ENCODE assay signal across 1 cellular context in the genomic region with DNA sequence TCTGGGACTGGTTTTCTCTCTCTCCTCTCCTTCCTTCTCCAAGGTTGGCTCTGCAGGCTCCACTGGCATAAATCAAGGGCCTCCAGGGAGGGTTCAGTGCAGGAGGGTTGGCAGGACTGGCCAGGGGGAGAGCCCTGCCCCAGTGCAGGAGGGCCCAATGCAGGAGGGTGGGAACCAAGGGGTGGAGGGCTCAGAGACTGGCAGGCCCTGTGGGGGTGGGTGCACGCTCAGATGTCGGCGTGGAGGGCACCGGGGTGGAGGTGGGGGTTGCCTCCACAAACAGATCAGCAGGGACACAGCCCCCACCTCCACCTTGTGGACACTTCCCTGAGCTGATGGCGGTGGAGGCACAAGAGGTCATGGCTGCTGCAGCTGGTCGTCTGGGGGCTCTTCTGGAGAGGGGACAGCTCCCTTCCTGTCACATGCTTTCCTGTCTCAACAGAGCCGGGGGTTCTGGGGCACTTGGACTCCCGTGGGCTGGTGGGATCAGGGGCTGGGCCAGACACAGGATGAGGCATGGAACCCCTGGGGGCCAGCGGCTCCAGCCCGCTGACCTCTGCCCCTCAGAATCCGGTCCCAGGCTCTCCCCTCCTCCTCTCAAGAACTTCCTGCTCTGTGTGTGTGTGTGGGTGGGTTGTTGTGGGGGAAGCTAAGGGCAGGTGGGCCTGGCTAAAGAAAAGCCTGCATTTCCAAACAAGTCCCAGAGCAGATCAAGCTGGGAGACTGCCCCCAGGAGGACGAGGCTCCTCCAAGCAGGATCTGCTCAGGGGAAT.
TF ChIP-seq lines count a peak whose summit lies in the region.

No MANE protein-coding gene starts in this region.

TF ChIP-seq in HepG2, 621 proteins besides CTCF, POLR2A, EP300 and RAD21 (continued from another document and continues in another):
- TF ChIP-seq EEA1 (CRISPR knock-in tag; IDR thresholded peaks at IDR 0.05; ENCODE audit: borderline replicate concordance): no peak; the same call in 1 of the 2 replicates
- peak; percentile 70 for TF ChIP-seq NAIF1 (CRISPR knock-in tag; IDR thresholded peaks at IDR 0.05; ENCODE audit: borderline replicate concordance)
- TF ChIP-seq ZNF10 (CRISPR knock-in tag; IDR thresholded peaks at IDR 0.05; ENCODE audit: borderline replicate concordance, low read depth): no peak
- TF ChIP-seq PCBP2 (optimal IDR thresholded peaks at IDR 0.05; ENCODE audit: low read depth, low read length, poor library complexity, severe bottlenecking): no peak
- TF ChIP-seq ZNF383 (CRISPR knock-in tag; IDR thresholded peaks at IDR 0.05; ENCODE audit: borderline replicate concordance): no peak
- TF ChIP-seq TAF1 (CRISPR knock-in tag; IDR thresholded peaks at IDR 0.05): peak; percentile 29
- no peak for TF ChIP-seq NR3C1 (CRISPR knock-in tag; IDR thresholded peaks at IDR 0.05)
- peak; percentile 44; the same call in 1 of the 2 replicates for TF ChIP-seq ZBTB38 (CRISPR knock-in tag; IDR thresholded peaks at IDR 0.05)
- no peak for TF ChIP-seq ZNF3 (CRISPR knock-in tag; IDR thresholded peaks at IDR 0.05)
- TF ChIP-seq, protein P1, sequence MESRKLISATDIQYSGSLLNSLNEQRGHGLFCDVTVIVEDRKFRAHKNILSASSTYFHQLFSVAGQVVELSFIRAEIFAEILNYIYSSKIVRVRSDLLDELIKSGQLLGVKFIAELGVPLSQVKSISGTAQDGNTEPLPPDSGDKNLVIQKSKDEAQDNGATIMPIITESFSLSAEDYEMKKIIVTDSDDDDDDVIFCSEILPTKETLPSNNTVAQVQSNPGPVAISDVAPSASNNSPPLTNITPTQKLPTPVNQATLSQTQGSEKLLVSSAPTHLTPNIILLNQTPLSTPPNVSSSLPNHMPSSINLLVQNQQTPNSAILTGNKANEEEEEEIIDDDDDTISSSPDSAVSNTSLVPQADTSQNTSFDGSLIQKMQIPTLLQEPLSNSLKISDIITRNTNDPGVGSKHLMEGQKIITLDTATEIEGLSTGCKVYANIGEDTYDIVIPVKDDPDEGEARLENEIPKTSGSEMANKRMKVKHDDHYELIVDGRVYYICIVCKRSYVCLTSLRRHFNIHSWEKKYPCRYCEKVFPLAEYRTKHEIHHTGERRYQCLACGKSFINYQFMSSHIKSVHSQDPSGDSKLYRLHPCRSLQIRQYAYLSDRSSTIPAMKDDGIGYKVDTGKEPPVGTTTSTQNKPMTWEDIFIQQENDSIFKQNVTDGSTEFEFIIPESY (CRISPR knock-in tag; IDR thresholded peaks at IDR 0.05): no peak
- TF ChIP-seq PAWR (CRISPR knock-in tag; IDR thresholded peaks at IDR 0.05; ENCODE audit: borderline replicate concordance): no peak
- no peak for TF ChIP-seq FOSL1 (CRISPR knock-in tag; IDR thresholded peaks at IDR 0.05; ENCODE audit: borderline replicate concordance)
- TF ChIP-seq KMT2A (CRISPR knock-in tag; IDR thresholded peaks at IDR 0.05): peak; percentile 55; the same call in 1 of the 2 replicates
- TF ChIP-seq, protein P2, sequence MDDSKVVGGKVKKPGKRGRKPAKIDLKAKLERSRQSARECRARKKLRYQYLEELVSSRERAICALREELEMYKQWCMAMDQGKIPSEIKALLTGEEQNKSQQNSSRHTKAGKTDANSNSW (CRISPR knock-in tag; IDR thresholded peaks at IDR 0.05; ENCODE audit: borderline replicate concordance): no peak
- TF ChIP-seq MAF1 (CRISPR knock-in tag; IDR thresholded peaks at IDR 0.05; ENCODE audit: borderline replicate concordance): no peak
- no peak for TF ChIP-seq PRPF4 (IDR thresholded peaks at IDR 0.05; ENCODE audit: low read depth, low read length, poor library complexity, severe bottlenecking)
- TF ChIP-seq KLF11 (CRISPR knock-in tag; IDR thresholded peaks at IDR 0.05): no peak; the same call in 1 of the 2 replicates
- TF ChIP-seq TOPORS (CRISPR knock-in tag; IDR thresholded peaks at IDR 0.05): peak; percentile 85
- TF ChIP-seq ZNF292 (CRISPR knock-in tag; IDR thresholded peaks at IDR 0.05; ENCODE audit: borderline replicate concordance, low read depth): peak; percentile 53; the same call in 1 of the 2 replicates
- TF ChIP-seq ATRX (CRISPR knock-in tag; IDR thresholded peaks at IDR 0.05; ENCODE audit: borderline replicate concordance): no peak
- TF ChIP-seq MED1 (CRISPR knock-in tag; IDR thresholded peaks at IDR 0.05): peak; percentile 59
- no peak for TF ChIP-seq RBM39 (IDR thresholded peaks at IDR 0.05; ENCODE audit: low read depth, low read length, poor library complexity, severe bottlenecking)
- TF ChIP-seq ZNF263 (CRISPR knock-in tag; IDR thresholded peaks at IDR 0.05): 0 out of 2 replicates have a peak, but pooled peaks have one; percentile 38
- TF ChIP-seq ZNF652 (CRISPR knock-in tag; IDR thresholded peaks at IDR 0.05; ENCODE audit: borderline replicate concordance, low read depth): no peak
- no peak; the same call in 2 of the 3 replicates for TF ChIP-seq MXI1 (IDR thresholded peaks at IDR 0.05; ENCODE audit: borderline replicate concordance, low read depth, low read length)
- TF ChIP-seq GABPA (IDR thresholded peaks at IDR 0.05; ENCODE audit: low read depth, low read length): no peak
- peak; percentile 82 for TF ChIP-seq GABPA (CRISPR knock-in tag; IDR thresholded peaks at IDR 0.05; ENCODE audit: low read depth)
- TF ChIP-seq EED (CRISPR knock-in tag; IDR thresholded peaks at IDR 0.05): peak; percentile 87; the same call in 1 of the 2 replicates
- TF ChIP-seq RXRB (CRISPR knock-in tag; IDR thresholded peaks at IDR 0.05; ENCODE audit: borderline replicate concordance): peak; percentile 88
- no peak for TF ChIP-seq SOX6 (IDR thresholded peaks at IDR 0.05)
- TF ChIP-seq SOX6 (CRISPR knock-in tag; IDR thresholded peaks at IDR 0.05): peak; percentile 23; the same call in 1 of the 2 replicates
- TF ChIP-seq MYC (CRISPR knock-in tag; IDR thresholded peaks at IDR 0.05; ENCODE audit: borderline replicate concordance): peak; percentile 75; the same call in 1 of the 2 replicates
- no peak; the same call in 1 of the 2 replicates for TF ChIP-seq RCOR2 (CRISPR knock-in tag; IDR thresholded peaks at IDR 0.05)
- no peak; the same call in 1 of the 2 replicates for TF ChIP-seq ATAD3A (CRISPR knock-in tag; IDR thresholded peaks at IDR 0.05)
- no peak for TF ChIP-seq ZNF484 (CRISPR knock-in tag; IDR thresholded peaks at IDR 0.05; ENCODE audit: borderline replicate concordance, low read depth)
- TF ChIP-seq, protein P3, sequence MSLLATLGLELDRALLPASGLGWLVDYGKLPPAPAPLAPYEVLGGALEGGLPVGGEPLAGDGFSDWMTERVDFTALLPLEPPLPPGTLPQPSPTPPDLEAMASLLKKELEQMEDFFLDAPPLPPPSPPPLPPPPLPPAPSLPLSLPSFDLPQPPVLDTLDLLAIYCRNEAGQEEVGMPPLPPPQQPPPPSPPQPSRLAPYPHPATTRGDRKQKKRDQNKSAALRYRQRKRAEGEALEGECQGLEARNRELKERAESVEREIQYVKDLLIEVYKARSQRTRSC (CRISPR knock-in tag; IDR thresholded peaks at IDR 0.05; ENCODE audit: low read depth): no peak
- 0 out of 2 replicates have a peak, but pooled peaks have one; percentile 30 for TF ChIP-seq SNAPC2 (CRISPR knock-in tag; IDR thresholded peaks at IDR 0.05)
- TF ChIP-seq SP1 (IDR thresholded peaks at IDR 0.05): no peak
- no peak for TF ChIP-seq SP1 (CRISPR knock-in tag; IDR thresholded peaks at IDR 0.05)
- TF ChIP-seq, protein P4, sequence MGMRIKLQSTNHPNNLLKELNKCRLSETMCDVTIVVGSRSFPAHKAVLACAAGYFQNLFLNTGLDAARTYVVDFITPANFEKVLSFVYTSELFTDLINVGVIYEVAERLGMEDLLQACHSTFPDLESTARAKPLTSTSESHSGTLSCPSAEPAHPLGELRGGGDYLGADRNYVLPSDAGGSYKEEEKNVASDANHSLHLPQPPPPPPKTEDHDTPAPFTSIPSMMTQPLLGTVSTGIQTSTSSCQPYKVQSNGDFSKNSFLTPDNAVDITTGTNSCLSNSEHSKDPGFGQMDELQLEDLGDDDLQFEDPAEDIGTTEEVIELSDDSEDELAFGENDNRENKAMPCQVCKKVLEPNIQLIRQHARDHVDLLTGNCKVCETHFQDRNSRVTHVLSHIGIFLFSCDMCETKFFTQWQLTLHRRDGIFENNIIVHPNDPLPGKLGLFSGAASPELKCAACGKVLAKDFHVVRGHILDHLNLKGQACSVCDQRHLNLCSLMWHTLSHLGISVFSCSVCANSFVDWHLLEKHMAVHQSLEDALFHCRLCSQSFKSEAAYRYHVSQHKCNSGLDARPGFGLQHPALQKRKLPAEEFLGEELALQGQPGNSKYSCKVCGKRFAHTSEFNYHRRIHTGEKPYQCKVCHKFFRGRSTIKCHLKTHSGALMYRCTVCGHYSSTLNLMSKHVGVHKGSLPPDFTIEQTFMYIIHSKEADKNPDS (CRISPR knock-in tag; IDR thresholded peaks at IDR 0.05): no peak
- TF ChIP-seq, protein P5, sequence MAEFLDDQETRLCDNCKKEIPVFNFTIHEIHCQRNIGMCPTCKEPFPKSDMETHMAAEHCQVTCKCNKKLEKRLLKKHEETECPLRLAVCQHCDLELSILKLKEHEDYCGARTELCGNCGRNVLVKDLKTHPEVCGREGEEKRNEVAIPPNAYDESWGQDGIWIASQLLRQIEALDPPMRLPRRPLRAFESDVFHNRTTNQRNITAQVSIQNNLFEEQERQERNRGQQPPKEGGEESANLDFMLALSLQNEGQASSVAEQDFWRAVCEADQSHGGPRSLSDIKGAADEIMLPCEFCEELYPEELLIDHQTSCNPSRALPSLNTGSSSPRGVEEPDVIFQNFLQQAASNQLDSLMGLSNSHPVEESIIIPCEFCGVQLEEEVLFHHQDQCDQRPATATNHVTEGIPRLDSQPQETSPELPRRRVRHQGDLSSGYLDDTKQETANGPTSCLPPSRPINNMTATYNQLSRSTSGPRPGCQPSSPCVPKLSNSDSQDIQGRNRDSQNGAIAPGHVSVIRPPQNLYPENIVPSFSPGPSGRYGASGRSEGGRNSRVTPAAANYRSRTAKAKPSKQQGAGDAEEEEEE (CRISPR knock-in tag; IDR thresholded peaks at IDR 0.05; ENCODE audit: borderline replicate concordance): no peak
- peak; percentile 61 for TF ChIP-seq ZFY (CRISPR knock-in tag; IDR thresholded peaks at IDR 0.05)
- TF ChIP-seq ZNF367 (CRISPR knock-in tag; IDR thresholded peaks at IDR 0.05; ENCODE audit: borderline replicate concordance): no peak
- no peak; the same call in 1 of the 2 replicates for TF ChIP-seq ZNF558 (CRISPR knock-in tag; IDR thresholded peaks at IDR 0.05; ENCODE audit: borderline replicate concordance)
- TF ChIP-seq, protein P6, sequence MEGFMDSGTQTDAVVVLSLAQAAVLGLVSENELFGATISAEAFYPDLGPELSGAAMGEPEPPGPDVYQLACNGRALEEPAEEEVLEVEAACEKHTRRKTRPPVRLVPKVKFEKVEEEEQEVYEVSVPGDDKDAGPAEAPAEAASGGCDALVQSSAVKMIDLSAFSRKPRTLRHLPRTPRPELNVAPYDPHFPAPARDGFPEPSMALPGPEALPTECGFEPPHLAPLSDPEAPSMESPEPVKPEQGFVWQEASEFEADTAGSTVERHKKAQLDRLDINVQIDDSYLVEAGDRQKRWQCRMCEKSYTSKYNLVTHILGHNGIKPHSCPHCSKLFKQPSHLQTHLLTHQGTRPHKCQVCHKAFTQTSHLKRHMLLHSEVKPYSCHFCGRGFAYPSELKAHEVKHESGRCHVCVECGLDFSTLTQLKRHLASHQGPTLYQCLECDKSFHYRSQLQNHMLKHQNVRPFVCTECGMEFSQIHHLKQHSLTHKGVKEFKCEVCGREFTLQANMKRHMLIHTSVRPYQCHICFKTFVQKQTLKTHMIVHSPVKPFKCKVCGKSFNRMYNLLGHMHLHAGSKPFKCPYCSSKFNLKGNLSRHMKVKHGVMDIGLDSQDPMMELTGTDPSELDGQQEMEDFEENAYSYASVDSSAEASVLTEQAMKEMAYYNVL (CRISPR knock-in tag; IDR thresholded peaks at IDR 0.05; ENCODE audit: borderline replicate concordance): 0 out of 2 replicates have a peak, but pooled peaks have one; percentile 35
- TF ChIP-seq, protein P7, sequence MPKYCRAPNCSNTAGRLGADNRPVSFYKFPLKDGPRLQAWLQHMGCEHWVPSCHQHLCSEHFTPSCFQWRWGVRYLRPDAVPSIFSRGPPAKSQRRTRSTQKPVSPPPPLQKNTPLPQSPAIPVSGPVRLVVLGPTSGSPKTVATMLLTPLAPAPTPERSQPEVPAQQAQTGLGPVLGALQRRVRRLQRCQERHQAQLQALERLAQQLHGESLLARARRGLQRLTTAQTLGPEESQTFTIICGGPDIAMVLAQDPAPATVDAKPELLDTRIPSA (CRISPR knock-in tag; IDR thresholded peaks at IDR 0.05; ENCODE audit: borderline replicate concordance): 0 out of 2 replicates have a peak, but pooled peaks have one; percentile 21
- peak; percentile 90 for TF ChIP-seq KDM2A (CRISPR knock-in tag; IDR thresholded peaks at IDR 0.05; ENCODE audit: borderline replicate concordance, low read depth)
- TF ChIP-seq AHR (CRISPR knock-in tag; IDR thresholded peaks at IDR 0.05): no peak; the same call in 1 of the 2 replicates
- peak; percentile 34; the same call in 1 of the 2 replicates for TF ChIP-seq ZSCAN29 (CRISPR knock-in tag; conservative IDR thresholded peaks at IDR 0.05)
- TF ChIP-seq NCOA2 (CRISPR knock-in tag; IDR thresholded peaks at IDR 0.05): peak; percentile 73
- 0 out of 2 replicates have a peak, but pooled peaks have one; percentile 65 for TF ChIP-seq CCDC6 (CRISPR knock-in tag; IDR thresholded peaks at IDR 0.05)
- TF ChIP-seq KAT8 (CRISPR knock-in tag; IDR thresholded peaks at IDR 0.05): peak; percentile 75
- no peak for TF ChIP-seq ZNF570 (CRISPR knock-in tag; IDR thresholded peaks at IDR 0.05; ENCODE audit: borderline replicate concordance)
- 0 out of 2 replicates have a peak, but pooled peaks have one; percentile 49 for TF ChIP-seq ZNF839 (CRISPR knock-in tag; IDR thresholded peaks at IDR 0.05; ENCODE audit: borderline replicate concordance)
- TF ChIP-seq, protein P8, sequence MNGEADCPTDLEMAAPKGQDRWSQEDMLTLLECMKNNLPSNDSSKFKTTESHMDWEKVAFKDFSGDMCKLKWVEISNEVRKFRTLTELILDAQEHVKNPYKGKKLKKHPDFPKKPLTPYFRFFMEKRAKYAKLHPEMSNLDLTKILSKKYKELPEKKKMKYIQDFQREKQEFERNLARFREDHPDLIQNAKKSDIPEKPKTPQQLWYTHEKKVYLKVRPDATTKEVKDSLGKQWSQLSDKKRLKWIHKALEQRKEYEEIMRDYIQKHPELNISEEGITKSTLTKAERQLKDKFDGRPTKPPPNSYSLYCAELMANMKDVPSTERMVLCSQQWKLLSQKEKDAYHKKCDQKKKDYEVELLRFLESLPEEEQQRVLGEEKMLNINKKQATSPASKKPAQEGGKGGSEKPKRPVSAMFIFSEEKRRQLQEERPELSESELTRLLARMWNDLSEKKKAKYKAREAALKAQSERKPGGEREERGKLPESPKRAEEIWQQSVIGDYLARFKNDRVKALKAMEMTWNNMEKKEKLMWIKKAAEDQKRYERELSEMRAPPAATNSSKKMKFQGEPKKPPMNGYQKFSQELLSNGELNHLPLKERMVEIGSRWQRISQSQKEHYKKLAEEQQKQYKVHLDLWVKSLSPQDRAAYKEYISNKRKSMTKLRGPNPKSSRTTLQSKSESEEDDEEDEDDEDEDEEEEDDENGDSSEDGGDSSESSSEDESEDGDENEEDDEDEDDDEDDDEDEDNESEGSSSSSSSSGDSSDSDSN (CRISPR knock-in tag; IDR thresholded peaks at IDR 0.05): peak; percentile 72; the same call in 1 of the 2 replicates
- peak; percentile 54 for TF ChIP-seq PTBP1 (IDR thresholded peaks at IDR 0.05; ENCODE audit: low read depth, low read length, poor library complexity, severe bottlenecking)
- TF ChIP-seq ZNF883 (CRISPR knock-in tag; IDR thresholded peaks at IDR 0.05; ENCODE audit: not compliant biosample characterization): peak; percentile 73
- peak; percentile 87 for TF ChIP-seq NR2C2 (CRISPR knock-in tag; IDR thresholded peaks at IDR 0.05; ENCODE audit: borderline replicate concordance)
